ENCODE assay signal across 21 cellular contexts in genomic region chr5:167763772-167764171, GRCh38.
DNase-seq lines count a peak whose midpoint lies in the region; ATAC-seq and TF ChIP-seq lines count a peak whose summit lies in the region.
"Had no signal": no experiment of that assay in that cellular context is flagged by ENCODE, and none has a peak within 500 bp of the region (broad histone marks: within the 10 kb centered on the region; RNA-seq: fewer than 3 reads in every experiment).

No MANE protein-coding gene starts in this region.

- H3K36me3 Mint-ChIP-seq in activated naive CD4-positive, alpha-beta T cell treated with anti-CD3 and anti-CD28 coated beads, Interleukin-2, amount 50 U/mL, for 72 hours, result no peaks in the 10 kb centered on the region
- H3K36me3 Mint-ChIP-seq in type B pancreatic cell, result no peaks in the 10 kb centered on the region

- H3K4me3 ChIP-seq in IMR-90 (ENCODE audit: insufficient read depth, low read depth, low read length) (no peak overlapping the region), cardiac fibroblast (replicated peaks in 1 of 2; ENCODE audit: low read depth in 2 of 2, low read length in 2 of 2) (no peak overlapping the region)
- H3K4me3 ChIP-seq: GM12878, heart left ventricle, right lobe of liver had no signal

- no peak overlapping the region for H2AK9ac ChIP-seq in IMR-90 (replicated peaks; ENCODE audit: low read depth, low read length, poor library complexity)

- TF ChIP-seq CTCF in IMR-90 (conservative IDR thresholded peaks at IDR 0.05; ENCODE audit: low read depth, low read length), result no peak
- TF ChIP-seq CTCF in cardiac fibroblast (IDR thresholded peaks at IDR 0.05; ENCODE audit: low read depth, low read length), result no peak
- no peak for TF ChIP-seq CTCF in omental fat pad (IDR thresholded peaks at IDR 0.05)
- TF ChIP-seq CTCF in type B pancreatic cell (conservative IDR thresholded peaks at IDR 0.05), result no peak

- TF ChIP-seq RAD21 in IMR-90 (IDR thresholded peaks at IDR 0.05; ENCODE audit: low read length), result no peak

- no peak overlapping the region for H3K23ac ChIP-seq in IMR-90 (ENCODE audit: low read depth, low read length)

- no peak overlapping the region for H2AK5ac ChIP-seq in IMR-90 (ENCODE audit: low read depth, low read length)

- no peak overlapping the region for H2AFZ ChIP-seq in IMR-90 (replicated peaks; ENCODE audit: low read length, poor library complexity)

- peaks cover 20% of the 10 kb centered on the region for H3K4me1 Mint-ChIP-seq in type B pancreatic cell (ENCODE audit: unreplicated experiment)
- H3K4me1 Mint-ChIP-seq: activated CD4-positive, alpha-beta memory T cell treated with anti-CD3 and anti-CD28 coated beads, Interleukin-2, amount 10 ng/mL, durations not matched to agents 7 days and 5 days; B cell; stimulated activated naive CD8-positive, alpha-beta T cell treated with anti-CD3 and anti-CD28 coated beads, Interleukin-15, amount 100 ng/mL, for 72 hours had no signal

- ATAC-seq in IMR-90 (ENCODE audit: low read depth), result no peak
- ATAC-seq in omental fat pad (ENCODE audit: low FRiP score), result peak; percentile 41
- no peak for ATAC-seq in activated naive CD4-positive, alpha-beta T cell treated with anti-CD3 and anti-CD28 coated beads, Interleukin-2, amount 50 U/mL, for 72 hours
- ATAC-seq: GM12878; heart left ventricle; right lobe of liver; stimulated activated naive CD8-positive, alpha-beta T cell treated with anti-CD3 and anti-CD28 coated beads, Interleukin-15, amount 100 ng/mL, for 72 hours had no signal

- H3K4me1 ChIP-seq in IMR-90 (ENCODE audit: control insufficient read depth, insufficient read depth, low read length), result no peaks in the 10 kb centered on the region
- H3K4me1 ChIP-seq: Caco-2, heart left ventricle, right lobe of liver had no signal

- POLR2A ChIA-PET in IMR-90 (lab: Charles Lee; ENCODE audit: unreplicated experiment), result no interaction called here

- H3K9me3 Mint-ChIP-seq in activated naive CD4-positive, alpha-beta T cell treated with anti-CD3 and anti-CD28 coated beads, Interleukin-2, amount 50 U/mL, for 72 hours, result no peaks in the 10 kb centered on the region
- no peaks in the 10 kb centered on the region for H3K9me3 Mint-ChIP-seq in type B pancreatic cell
- H3K9me3 Mint-ChIP-seq: activated CD4-positive, alpha-beta memory T cell treated with anti-CD3 and anti-CD28 coated beads, Interleukin-2, amount 10 ng/mL, durations not matched to agents 7 days and 5 days; T-helper 1 cell treated with Interleukin-12 subunit alpha and Interleukin-12 subunit beta and Interleukin-4 antibody, amounts not matched to agents 30 μg/mL and 1 μg/mL, for 36 hours had no signal

- no peaks in the 10 kb centered on the region for H3K79me1 ChIP-seq in IMR-90 (ENCODE audit: low read depth in 1 of 2, low read length in 2 of 2)

- CTCF ChIA-PET in IMR-90 (lab: Yijun Ruan, JAX), result interaction anchor here (1.0 kb wide), 1 partner anchor 203 kb away, joined by 5 read pairs; no protein-coding TSS in a partner anchor

- peaks cover 8% of the 10 kb centered on the region for H3K27me3 Mint-ChIP-seq in type B pancreatic cell
- H3K27me3 Mint-ChIP-seq: activated CD4-positive, alpha-beta memory T cell treated with anti-CD3 and anti-CD28 coated beads, Interleukin-2, amount 10 ng/mL, durations not matched to agents 7 days and 5 days; B cell; stimulated activated naive CD8-positive, alpha-beta T cell treated with anti-CD3 and anti-CD28 coated beads, Interleukin-15, amount 100 ng/mL, for 72 hours had no signal

- no peak overlapping the region for H2BK120ac ChIP-seq in IMR-90 (ENCODE audit: low read depth, low read length)

- H4K20me1 ChIP-seq in IMR-90 (ENCODE audit: insufficient read depth, low read length), result no peaks in the 10 kb centered on the region

- no peak overlapping the region for H4K91ac ChIP-seq in IMR-90 (ENCODE audit: insufficient read depth, low read depth, low read length)

- H3K9me1 ChIP-seq in IMR-90 (ENCODE audit: insufficient read depth, low read length), result no peaks in the 10 kb centered on the region

- H3K36me3 ChIP-seq in IMR-90 (ENCODE audit: control insufficient read depth, insufficient read depth, low read length), result no peaks in the 10 kb centered on the region
- H3K36me3 ChIP-seq: heart left ventricle, right lobe of liver had no signal

- no peak overlapping the region for H2BK15ac ChIP-seq in IMR-90 (ENCODE audit: low read depth, low read length)

- intact Hi-C loops in IMR-90 (cut with micrococcal nuclease), result no loop called here

- H3K4ac ChIP-seq in IMR-90 (ENCODE audit: low read depth, low read length), result no peak overlapping the region

- H3K14ac ChIP-seq in IMR-90 (replicated peaks; ENCODE audit: low read depth, low read length), result no peak overlapping the region

- no peaks in the 10 kb centered on the region; the same call in 1 of the 2 replicates for H3K27me3 ChIP-seq in IMR-90 (ENCODE audit: control insufficient read depth, insufficient read depth, low read length)
- H3K27me3 ChIP-seq: right lobe of liver had no signal

- H3K18ac ChIP-seq in IMR-90 (ENCODE audit: low read depth, low read length), result no peak overlapping the region

- WGBS in IMR-90 (ENCODE audit: extremely low coverage in 2 of 2, insufficient read length in 1 of 2), 2 experiments, result no CpG with 5 or more reads among the region's 4 CpGs

- DNase-seq in Daoy (ENCODE audit: low read depth), result peak; percentile 49
- DNase-seq in IMR-90, result peak; percentile 38
- DNase-seq in cardiac fibroblast (ENCODE audit: low read depth in 2 of 2), result peak; percentile 54 to 63
- DNase-seq in omental fat pad (ENCODE audit: low spot score), result no peak
- no peak for DNase-seq in stimulated activated CD4-positive, alpha-beta T cell treated with anti-CD3 and anti-CD28 coated beads, Interleukin-2, amount 100 ng/mL, for 24 hours
- no peak for DNase-seq in activated naive CD4-positive, alpha-beta T cell treated with anti-CD3 and anti-CD28 coated beads, Interleukin-2, amount 50 U/mL, for 72 hours (ENCODE audit: low spot score in 2 of 2)
- no peak for DNase-seq in type B pancreatic cell (ENCODE audit: extremely low spot score, unreplicated experiment)
- DNase-seq in OCI-M1 (lab: John Stamatoyannopoulos, UW), result no peak
- DNase-seq: activated CD4-positive, alpha-beta memory T cell treated with anti-CD3 and anti-CD28 coated beads, Interleukin-2, amount 10 ng/mL, durations not matched to agents 7 days and 5 days; activated naive CD4-positive, alpha-beta T cell treated with anti-CD3 and anti-CD28 coated beads, Interleukin-2, amount 50 U/mL, for 16 hours; activated T-cell treated with anti-CD3 and anti-CD28 coated beads, Interleukin-2, amount 50 U/mL, for 48 hours; Caco-2; heart left ventricle; NCI-H1436 treated with DMSO at 0.1 percent for 48 hours; NK-92 treated with Interleukin-12 subunit alpha and Interleukin-12 subunit beta, amount 100 ng/mL, for 24 hours; right lobe of liver; Right ventricle myocardium superior; stimulated activated naive CD8-positive, alpha-beta T cell treated with anti-CD3 and anti-CD28 coated beads, Interleukin-15, amount 100 ng/mL, for 72 hours had no signal

- H3K9me3 ChIP-seq in IMR-90 (ENCODE audit: control insufficient read depth, insufficient read depth, low read length), result no peaks in the 10 kb centered on the region
- H3K9me3 ChIP-seq: Caco-2, heart left ventricle, right lobe of liver had no signal

- no peak for TF ChIP-seq POLR2A in IMR-90 (IDR thresholded peaks at IDR 0.05; ENCODE audit: low read depth, low read length)

- dilution Hi-C loops in IMR-90 (cut with HindIII; ENCODE audit: low sequenced_read_pairs, unreplicated experiment), result no loop called here

- no peak overlapping the region for H3K4me3 Mint-ChIP-seq in type B pancreatic cell
- H3K4me3 Mint-ChIP-seq: activated CD4-positive, alpha-beta memory T cell treated with anti-CD3 and anti-CD28 coated beads, Interleukin-2, amount 10 ng/mL, durations not matched to agents 7 days and 5 days; B cell; stimulated activated naive CD8-positive, alpha-beta T cell treated with anti-CD3 and anti-CD28 coated beads, Interleukin-15, amount 100 ng/mL, for 72 hours; T-helper 1 cell treated with Interleukin-12 subunit alpha and Interleukin-12 subunit beta and Interleukin-4 antibody, amounts not matched to agents 30 μg/mL and 1 μg/mL, for 36 hours had no signal

- H4K8ac ChIP-seq in IMR-90 (ENCODE audit: low read depth in 2 of 2, low read length in 2 of 2), result no peak overlapping the region

- no TSS peak for BruUV-seq in IMR-90 (replicated peaks; lab: Mats Ljungman, UMichigan)

- no peak overlapping the region for H3K56ac ChIP-seq in IMR-90 (ENCODE audit: extremely low read depth, insufficient read depth, low read length)

- H2BK5ac ChIP-seq in IMR-90 (ENCODE audit: low read depth, low read length, poor library complexity, severe bottlenecking), result no peak overlapping the region

- H3K27ac Mint-ChIP-seq in activated naive CD4-positive, alpha-beta T cell treated with anti-CD3 and anti-CD28 coated beads, Interleukin-2, amount 50 U/mL, for 72 hours, result no peak overlapping the region
- H3K27ac Mint-ChIP-seq in type B pancreatic cell, result no peak overlapping the region
- H3K27ac Mint-ChIP-seq: activated CD4-positive, alpha-beta memory T cell treated with anti-CD3 and anti-CD28 coated beads, Interleukin-2, amount 10 ng/mL, durations not matched to agents 7 days and 5 days; B cell; stimulated activated naive CD8-positive, alpha-beta T cell treated with anti-CD3 and anti-CD28 coated beads, Interleukin-15, amount 100 ng/mL, for 72 hours; T-helper 1 cell treated with Interleukin-12 subunit alpha and Interleukin-12 subunit beta and Interleukin-4 antibody, amounts not matched to agents 30 μg/mL and 1 μg/mL, for 36 hours had no signal

- H4K5ac ChIP-seq in IMR-90 (ENCODE audit: low read depth, low read length), result no peak overlapping the region

- in situ Hi-C loops in IMR-90 (cut with MboI; ENCODE audit: low sequenced_read_pairs), result no loop called here

- no peak overlapping the region for H3K9ac ChIP-seq in IMR-90 (ENCODE audit: low read depth, low read length)

- H3K4me2 ChIP-seq in IMR-90 (ENCODE audit: low read depth, low read length), result no peak overlapping the region

- H2BK20ac ChIP-seq in IMR-90 (ENCODE audit: low read depth, low read length), result no peak overlapping the region

- H3K27ac ChIP-seq in IMR-90 (ENCODE audit: insufficient read depth, low read length), result no peak overlapping the region
- H3K27ac ChIP-seq: heart left ventricle, right lobe of liver had no signal

TF ChIP-seq in IMR-90, 13 proteins besides CTCF, POLR2A, EP300 and RAD21 (continues in another document):
- TF ChIP-seq MXI1 (IDR thresholded peaks at IDR 0.05; ENCODE audit: borderline replicate concordance, low read depth, low read length) (no peak), CEBPB (IDR thresholded peaks at IDR 0.05; ENCODE audit: low read depth, low read length) (no peak), CHD1 (IDR thresholded peaks at IDR 0.05; ENCODE audit: low read depth, low read length) (no peak), FOS (IDR thresholded peaks at IDR 0.05; ENCODE audit: low read depth, low read length) (no peak)

Comparison
In these comparisons a context has a peak if more than half of its experiments do, and no peak if none do; other contexts are left out.
1. DNase-seq: peak in Daoy (single experiment), IMR-90 (single experiment) and cardiac fibroblast (2 of 2); none in omental fat pad (single experiment), stimulated activated CD4-positive, alpha-beta T cell treated with anti-CD3 and anti-CD28 coated beads, Interleukin-2, amount 100 ng/mL, for 24 hours (0 of 2), activated naive CD4-positive, alpha-beta T cell treated with anti-CD3 and anti-CD28 coated beads, Interleukin-2, amount 50 U/mL, for 72 hours (0 of 2), type B pancreatic cell (single experiment) and OCI-M1 (single experiment).